Comparison of ENCODE assay signal across 2 cellular contexts in genomic region chr7:155300641-155301452, GRCh38.
TF ChIP-seq lines count a peak whose summit lies in the region.

No MANE protein-coding gene starts in this region.

TF ChIP-seq in liver, 16 proteins besides CTCF, POLR2A, EP300 and RAD21 (continued from another document):
- TF ChIP-seq REST (IDR thresholded peaks at IDR 0.05) (no peak), YY1 (IDR thresholded peaks at IDR 0.05) (no peak), HNF4A (conservative IDR thresholded peaks at IDR 0.05) (peak in 1 of 2 donors; percentile 11), MAX (IDR thresholded peaks at IDR 0.05) (peak; percentile 87), FOXA2 (IDR thresholded peaks at IDR 0.05) (peak; percentile 48), GABPA (IDR thresholded peaks at IDR 0.05 in 1 of 2, conservative IDR thresholded peaks at IDR 0.05 in 1 of 2) (no peak), RXRA (IDR thresholded peaks at IDR 0.05) (no peak), ZBTB33 (IDR thresholded peaks at IDR 0.05) (no peak), JUND (IDR thresholded peaks at IDR 0.05) (peak in 1 of 2 donors; percentile 44), SP1 (IDR thresholded peaks at IDR 0.05) (no peak), FOXA1 (IDR thresholded peaks at IDR 0.05) (no peak), EGR1 (IDR thresholded peaks at IDR 0.05; ENCODE audit: low read depth in 2 of 2) (peak in 1 of 2 donors; percentile 31), HNF4G (IDR thresholded peaks at IDR 0.05) (no peak)

TF ChIP-seq in HepG2, 621 proteins besides CTCF, POLR2A, EP300 and RAD21 (continued from another document):
- no peak for TF ChIP-seq FOXO4 (CRISPR knock-in tag; conservative IDR thresholded peaks at IDR 0.05)
- TF ChIP-seq ZFP82 (CRISPR knock-in tag; IDR thresholded peaks at IDR 0.05; ENCODE audit: borderline replicate concordance) = no peak
- no peak for TF ChIP-seq ZNF280D (CRISPR knock-in tag; IDR thresholded peaks at IDR 0.05)
- TF ChIP-seq HOMEZ (CRISPR knock-in tag; IDR thresholded peaks at IDR 0.05; ENCODE audit: low read depth) = no peak
- TF ChIP-seq FOXA3 (CRISPR knock-in tag; IDR thresholded peaks at IDR 0.05) = no peak
- TF ChIP-seq NFKBIZ (CRISPR knock-in tag; IDR thresholded peaks at IDR 0.05) = no peak
- no peak for TF ChIP-seq SRSF4 (IDR thresholded peaks at IDR 0.05; ENCODE audit: low read depth, low read length, poor library complexity, severe bottlenecking)
- TF ChIP-seq ZBTB49 (CRISPR knock-in tag; IDR thresholded peaks at IDR 0.05; ENCODE audit: borderline replicate concordance) = no peak
- TF ChIP-seq ZNF569 (CRISPR knock-in tag; IDR thresholded peaks at IDR 0.05; ENCODE audit: borderline replicate concordance) = no peak
